ENCODE assay signal across 24 cellular contexts in the genomic region with DNA sequence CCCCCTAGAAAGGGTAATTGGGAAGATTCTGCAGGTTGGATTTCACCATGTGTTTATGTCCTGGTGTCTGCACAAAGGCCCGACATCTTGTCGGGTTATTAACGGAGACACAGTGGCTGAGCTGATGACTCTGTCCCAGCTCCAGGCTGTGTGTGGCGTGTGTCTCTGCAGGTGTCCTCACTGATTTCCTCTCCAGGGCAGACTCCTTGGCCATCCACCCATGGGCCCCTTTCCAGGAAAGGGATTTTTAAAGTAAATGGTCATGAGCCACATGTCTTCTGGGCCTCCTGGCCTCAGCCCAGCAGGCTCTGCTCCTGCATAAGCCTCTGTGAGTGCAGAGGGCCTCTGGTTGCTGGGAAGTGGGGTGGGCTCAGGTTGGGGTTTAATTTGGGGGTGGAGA.
"Had no signal": no experiment of that assay in that cellular context is flagged by ENCODE, and none has a peak within 500 bp of the region (broad histone marks: within the 10 kb centered on the region; RNA-seq: fewer than 3 reads in every experiment).

No MANE protein-coding gene starts in this region.

- DNase-seq: effector CD8-positive, alpha-beta T cell; endodermal cell; foreskin fibroblast; gastrocnemius medialis; head of caudate nucleus; left ventricle myocardium superior; lower lobe of right lung; natural killer cell; pancreas; right lobe of liver; small intestine; stimulated activated CD4-positive, alpha-beta T cell treated with anti-CD3 and anti-CD28 coated beads, Interleukin-12 subunit alpha, Interleukin-12 subunit beta, amount 100 ng/mL, for 4 hours; stimulated activated CD4-positive, alpha-beta T cell treated with anti-CD3 and anti-CD28 coated beads, Interleukin-1b, Interleukin-23, amount 100 ng/mL, for 48 hours; stimulated activated CD4-positive, alpha-beta T cell treated with anti-CD3 and anti-CD28 coated beads, Interleukin-4, amount 100 ng/mL, for 1 hour; stimulated activated CD8-positive, alpha-beta memory T cell treated with anti-CD3 and anti-CD28 coated beads, Interleukin-4, amount 100 ng/mL, for 48 hours; stimulated activated naive CD4-positive, alpha-beta T cell; stimulated activated naive CD8-positive, alpha-beta T cell treated with anti-CD3 and anti-CD28 coated beads, Interleukin-15, amount 100 ng/mL, for 72 hours; transverse colon; upper lobe of right lung; uterus had no signal

- H3K27ac ChIP-seq: dorsolateral prefrontal cortex, epithelial cell of prostate, gastrocnemius medialis, lower lobe of right lung, neutrophil, pancreas, right lobe of liver, suprapubic skin, transverse colon, upper lobe of right lung, uterus had no signal

- H3K36me3 ChIP-seq: gastrocnemius medialis, lower lobe of right lung, neutrophil, pancreas, right lobe of liver, suprapubic skin, transverse colon, upper lobe of right lung, uterus had no signal

- H3K27me3 ChIP-seq: dorsolateral prefrontal cortex, gastrocnemius medialis, neutrophil, pancreas, right lobe of liver, transverse colon, upper lobe of right lung, uterus had no signal

- H3K4me3 ChIP-seq: dorsolateral prefrontal cortex, gastrocnemius medialis, lower lobe of right lung, pancreas, right lobe of liver, suprapubic skin, transverse colon, upper lobe of right lung, uterus had no signal

- H3K4me1 ChIP-seq: gastrocnemius medialis, lower lobe of right lung, pancreas, right lobe of liver, suprapubic skin, transverse colon, upper lobe of right lung, uterus had no signal

- H3K9me3 ChIP-seq: gastrocnemius medialis, lower lobe of right lung, neutrophil, pancreas, right lobe of liver, suprapubic skin, transverse colon, upper lobe of right lung, uterus had no signal
